Comparison of ENCODE assay signal across 8 cellular contexts in the genomic region with DNA sequence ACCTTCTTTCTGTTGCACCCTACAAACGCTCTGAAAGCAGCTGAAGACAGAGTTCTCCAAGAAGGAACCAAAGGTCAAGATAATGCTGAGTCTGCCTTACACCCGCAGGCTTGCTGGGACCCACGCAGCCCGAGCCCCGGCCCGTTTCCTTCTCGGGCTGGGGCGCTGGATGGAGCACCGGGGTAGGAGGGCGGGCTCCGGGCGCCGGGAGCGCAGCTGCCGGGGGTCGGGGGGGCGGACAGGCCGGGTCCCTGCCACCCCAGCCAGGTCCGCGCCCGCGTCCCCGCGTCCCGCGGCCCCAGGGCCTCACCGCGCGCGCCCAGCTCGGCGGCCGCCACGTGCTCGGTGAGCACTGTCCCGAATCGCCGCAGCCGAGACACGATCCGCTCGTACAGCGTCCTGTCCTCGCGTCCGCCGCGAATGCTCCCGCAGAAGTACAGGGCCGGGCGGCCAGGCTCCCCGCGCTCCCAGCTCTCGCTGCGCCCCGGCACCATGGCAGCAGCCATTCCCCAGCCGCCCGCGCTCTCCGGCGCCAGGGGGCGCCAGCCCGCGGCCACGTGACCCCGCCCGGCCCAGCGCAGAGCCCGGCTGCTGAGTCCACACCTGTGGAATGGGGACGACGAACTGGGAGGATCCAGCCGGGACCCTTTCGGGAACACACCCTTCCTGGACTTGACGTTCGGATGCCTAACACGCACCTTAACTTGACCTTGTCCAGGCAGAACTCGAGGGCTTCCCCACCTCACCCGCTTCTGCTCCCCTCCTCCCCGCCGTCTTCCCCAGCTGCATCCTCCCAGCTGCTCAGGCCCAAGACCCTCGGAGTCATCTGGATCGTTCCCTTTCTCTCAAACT. TPM values are rescaled to one million over a fixed set of nuclear protein-coding genes. Genes with fewer than 3 reads are reported as not detected.
DNase-seq lines count a peak whose midpoint lies in the region; ATAC-seq, FAIRE-seq and TF ChIP-seq lines count a peak whose summit lies in the region.

A gene with protein sequence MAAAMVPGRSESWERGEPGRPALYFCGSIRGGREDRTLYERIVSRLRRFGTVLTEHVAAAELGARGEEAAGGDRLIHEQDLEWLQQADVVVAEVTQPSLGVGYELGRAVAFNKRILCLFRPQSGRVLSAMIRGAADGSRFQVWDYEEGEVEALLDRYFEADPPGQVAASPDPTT (minus strand): TSS at position 531 of the 852 bp plus-strand sequence. CDS start 25 bp downstream, at position 506.

- ATAC-seq in CD4-positive, alpha-beta T cell (ENCODE audit: poor library complexity): peak; percentile 67
- peak; percentile 76 for ATAC-seq in HG03521 (IDR thresholded peaks at IDR 0.05; ENCODE audit: unreplicated experiment)
- peak; percentile 74 to 82 for ATAC-seq in naive thymus-derived CD8-positive, alpha-beta T cell

- peak; percentile 62 for FAIRE-seq in GM19239 (lab: Jason Lieb, UNC)

- H3K9me3 Mint-ChIP-seq in CD4-positive, alpha-beta T cell: no peaks in the 10 kb centered on the region
- no peaks in the 10 kb centered on the region for H3K9me3 Mint-ChIP-seq in naive thymus-derived CD8-positive, alpha-beta T cell

- peaks cover 6% of the 10 kb centered on the region for H3K27me3 Mint-ChIP-seq in CD4-positive, alpha-beta T cell
- peaks cover 0 to 6% (median 0%) of the 10 kb centered on the region in 5 donors for H3K27me3 Mint-ChIP-seq in naive thymus-derived CD8-positive, alpha-beta T cell

- H3K27ac ChIP-seq in CD4-positive, alpha-beta T cell (ENCODE audit: low read depth, low read length): peak within 1 kb of the TSS; percentile 56
- H3K27ac ChIP-seq in Peyer's patch: peak within 1 kb of the TSS; percentile 62 to 88 (median 78)

- H3K27ac Mint-ChIP-seq in CD4-positive, alpha-beta T cell: peak within 1 kb of the TSS; percentile 88
- peak within 1 kb of the TSS; percentile 91 to 100 (median 96) for H3K27ac Mint-ChIP-seq in naive thymus-derived CD8-positive, alpha-beta T cell

- intact Hi-C loops in CD4-positive, alpha-beta T cell (cut with DNase I, micrococcal nuclease): loop anchor here in 1 of 2 experiments (1.0 to 2.0 kb wide), 2 partner anchors 47 to 56 kb away; a partner anchor contains a TSS

- peaks cover 0 to 23% (median 4%) of the 10 kb centered on the region in 4 donors for H3K4me1 ChIP-seq in Peyer's patch

- peak; percentile 60 to 84 (median 72) for DNase-seq in CD4-positive, alpha-beta T cell
- DNase-seq in GM19239 (ENCODE audit: insufficient read length, low spot score): peak; percentile 87
- DNase-seq in Peyer's patch: peak; percentile 71 to 89 (median 89)
- peak; percentile 61 to 77 for DNase-seq in activated T-helper 1 cell treated with anti-CD3 and anti-CD28 coated beads, Interleukin-2, amount 50 U/mL, for 16 hours (ENCODE audit: low read depth in 1 of 2, low spot score in 1 of 2)
- DNase-seq in fibroblast of peridontal ligament (ENCODE audit: extremely low read depth): peak; percentile 49
- peak; percentile 62 to 86 (median 82) for DNase-seq in naive thymus-derived CD8-positive, alpha-beta T cell
- peak; percentile 51 to 83 (median 71) for DNase-seq in stimulated activated naive CD4-positive, alpha-beta T cell (lab: John Stamatoyannopoulos, UW)

- peak; percentile 28 to 53 for TF ChIP-seq POLR2A in Peyer's patch (IDR thresholded peaks at IDR 0.05)

- H3K4me3 ChIP-seq in Peyer's patch: peak within 1 kb of the TSS; percentile 68 to 98 (median 82)

- peaks cover 44% of the 10 kb centered on the region for H3K4me1 Mint-ChIP-seq in CD4-positive, alpha-beta T cell (ENCODE audit: low read depth)
- H3K4me1 Mint-ChIP-seq in naive thymus-derived CD8-positive, alpha-beta T cell: peaks cover 18 to 49% (median 43%) of the 10 kb centered on the region in 4 donors

- H3K27me3 ChIP-seq in CD4-positive, alpha-beta T cell (ENCODE audit: control insufficient read depth, insufficient read depth, low read length): no peaks in the 10 kb centered on the region
- no peaks in the 10 kb centered on the region for H3K27me3 ChIP-seq in Peyer's patch

- H3K4me3 Mint-ChIP-seq in CD4-positive, alpha-beta T cell: peak within 1 kb of the TSS; percentile 93
- peak within 1 kb of the TSS; percentile 80 to 92 (median 90) for H3K4me3 Mint-ChIP-seq in naive thymus-derived CD8-positive, alpha-beta T cell

- peaks cover 0 to 9% (median 0%) of the 10 kb centered on the region in 3 donors for H3K36me3 ChIP-seq in Peyer's patch

- peak; percentile 90 for TF ChIP-seq CTCF in CD4-positive, alpha-beta T cell (IDR thresholded peaks at IDR 0.05)
- peak; percentile 92 to 98 (median 95) for TF ChIP-seq CTCF in Peyer's patch (IDR thresholded peaks at IDR 0.05)

- CTCF ChIA-PET in CD4-positive, alpha-beta T cell (lab: Charles Lee): interaction anchor here (0.5 to 2.0 kb wide), 29 partner anchors 8 to 1714 kb away, joined by 3 to 18 read pairs (median 4); a partner anchor contains a TSS

- H3K36me3 Mint-ChIP-seq in CD4-positive, alpha-beta T cell (ENCODE audit: low read depth): peaks cover 9% of the 10 kb centered on the region
- H3K36me3 Mint-ChIP-seq in naive thymus-derived CD8-positive, alpha-beta T cell: peaks cover 0 to 4% (median 0%) of the 10 kb centered on the region in 3 donors

- POLR2A ChIA-PET in CD4-positive, alpha-beta T cell (lab: Charles Lee): interaction anchor here (0.7 to 2.3 kb wide), 13 partner anchors 9 to 483 kb away, joined by 3 to 10 read pairs (median 5); a partner anchor contains a TSS
- POLR2A ChIA-PET in naive thymus-derived CD8-positive, alpha-beta T cell (lab: Charles Lee): interaction anchor here (0.6 to 2.6 kb wide), 15 partner anchors 9 to 412 kb away, joined by 3 to 11 read pairs (median 5); a partner anchor contains a TSS

- H3K9me3 ChIP-seq in CD4-positive, alpha-beta T cell (ENCODE audit: control insufficient read depth, low read length): no peaks in the 10 kb centered on the region
- no peaks in the 10 kb centered on the region for H3K9me3 ChIP-seq in Peyer's patch

RNA-seq across cellular contexts. Expression of the gene that starts here (rescaled TPM):
- total RNA-seq in CD4-positive, alpha-beta T cell: 10 to 100 TPM; 27.3 to 30.6 TPM
- 100 to 1,000 TPM; 138 to 304 (median 176) TPM for total RNA-seq in Peyer's patch
- total RNA-seq in naive thymus-derived CD8-positive, alpha-beta T cell: 10 to 100 TPM; 45.9 to 53.8 TPM
- polyA plus RNA-seq in naive thymus-derived CD8-positive, alpha-beta T cell: 100 to 1,000 TPM; 109 to 173 (median 121) TPM

Comparison
In these comparisons a context has a peak if more than half of its experiments do, and no peak if none do; other contexts are left out.
1. Peak in every context shown above with its lines: DNase-seq, ATAC-seq, H3K4me3 ChIP-seq and H3K27ac ChIP-seq.